Comparison of ENCODE assay signal across 8 cellular contexts in genomic region chr7:12496901-12497674, GRCh38.
A peak's percentile ranks its signal among the peaks of the same experiment; 100 is the strongest.
DNase-seq lines count a peak whose midpoint lies in the region; ATAC-seq, FAIRE-seq and TF ChIP-seq lines count a peak whose summit lies in the region.
"Not testable (repeated sequence)": the region's sequence is repeated elsewhere in the genome, so short reads cannot be mapped to it uniquely, and the experiment has no call there.

No MANE protein-coding gene starts in this region.

- not testable (repeated sequence) for H4K20me1 ChIP-seq in osteoblast (ENCODE audit: insufficient read depth, low read length)

- in situ Hi-C loops in GM13976 (cut with MboI; ENCODE audit: low sequenced_read_pairs, unreplicated experiment), result loop anchor here (25.0 kb wide), 1 partner anchor 435 kb away; no protein-coding TSS in a partner anchor

- H2AFZ ChIP-seq in osteoblast (ENCODE audit: low read length), result peak overlapping the region; percentile 59

- TF ChIP-seq CTCF in AG09319 (IDR thresholded peaks at IDR 0.05; ENCODE audit: low read depth, low read length) (peak; percentile 19), GM13976 (IDR thresholded peaks at IDR 0.05; ENCODE audit: borderline replicate concordance, control extremely low read depth, extremely low read depth, insufficient read depth, missing control alignments) (peak; percentile 14), LNCaP clone FGC (IDR thresholded peaks at IDR 0.05; ENCODE audit: control insufficient read depth, extremely low read depth, insufficient read depth) (peak; percentile 30), bronchial epithelial cell (IDR thresholded peaks at IDR 0.05; ENCODE audit: insufficient read depth, low read length, severe bottlenecking) (peak; percentile 3), heart left ventricle (IDR thresholded peaks at IDR 0.05) (peak in 11 of 12 donors; percentile 11 to 52 (median 43)), osteoblast (IDR thresholded peaks at IDR 0.05; ENCODE audit: extremely low read depth, low read depth, low read length) (peak; percentile 44)

- intact Hi-C loops in heart left ventricle (cut with DNase I), result loop anchor here in 8 of 10 donors (10.0 kb wide), 5 partner anchors 52 to 1072 kb away; partner anchors contain the start of gene THSD7A (in 5 of the 8)

- not testable (repeated sequence) for H3K27ac ChIP-seq in heart left ventricle; osteoblast (ENCODE audit: low read depth, low read length)

- H3K27me3 ChIP-seq in bronchial epithelial cell (ENCODE audit: control insufficient read depth, insufficient read depth, low read length); heart left ventricle; osteoblast (ENCODE audit: insufficient read depth, low read length): not testable (repeated sequence)

- 73 to 85% (median 79%) methylated on average over 13 to 29 of the region's 31 CpGs for WGBS in heart left ventricle, 4 donors

- not testable (repeated sequence) for DNase-seq in AG09319 (ENCODE audit: extremely low read depth, low read depth); heart left ventricle
- DNase-seq in GM13976 (ENCODE audit: low spot score) (peak; percentile 41), LNCaP clone FGC (ENCODE audit: low read depth) (peak; percentile 30), NCI-H446 (lab: John Stamatoyannopoulos, UW) (peak; percentile 54 to 83), bronchial epithelial cell (ENCODE audit: low read depth) (peak; percentile 41), osteoblast (ENCODE audit: insufficient read length, low spot score, missing footprints) (peak; percentile 71)

- H3K36me3 ChIP-seq in bronchial epithelial cell (ENCODE audit: control insufficient read depth, insufficient read depth, low read length); heart left ventricle; osteoblast (ENCODE audit: insufficient read depth, low read length): not testable (repeated sequence)

- not testable (repeated sequence) for H3K79me2 ChIP-seq in osteoblast (ENCODE audit: insufficient read depth, low read length)

- not testable (repeated sequence) for TF ChIP-seq POLR2A in heart left ventricle (IDR thresholded peaks at IDR 0.05)

- H3K4me3 ChIP-seq in LNCaP clone FGC (ENCODE audit: low read depth, low read length) (peak overlapping the region; percentile 56), heart left ventricle (peak overlapping the region in 5 of 12 donors; percentile 7 to 36 (median 23))
- not testable (repeated sequence) for H3K4me3 ChIP-seq in bronchial epithelial cell (ENCODE audit: low read depth, low read length); osteoblast (ENCODE audit: insufficient read depth, low read length)

- H3K4me1 ChIP-seq in heart left ventricle; osteoblast (ENCODE audit: insufficient read depth, low read length): not testable (repeated sequence)

- peak; percentile 74 for ATAC-seq in SK-N-SH treated with all-trans-retinoic acid at 6 μM for 48 hours
- not testable (repeated sequence) for ATAC-seq in heart left ventricle

- H3K4me2 ChIP-seq in osteoblast (ENCODE audit: insufficient read depth, low read length), result peak overlapping the region; percentile 40

- H3K9me3 ChIP-seq in heart left ventricle; osteoblast (ENCODE audit: low read depth, low read length): not testable (repeated sequence)

- not testable (repeated sequence) for FAIRE-seq in bronchial epithelial cell (lab: Jason Lieb, UNC)
